Comparison of ENCODE assay signal across 24 cellular contexts in the genomic region with DNA sequence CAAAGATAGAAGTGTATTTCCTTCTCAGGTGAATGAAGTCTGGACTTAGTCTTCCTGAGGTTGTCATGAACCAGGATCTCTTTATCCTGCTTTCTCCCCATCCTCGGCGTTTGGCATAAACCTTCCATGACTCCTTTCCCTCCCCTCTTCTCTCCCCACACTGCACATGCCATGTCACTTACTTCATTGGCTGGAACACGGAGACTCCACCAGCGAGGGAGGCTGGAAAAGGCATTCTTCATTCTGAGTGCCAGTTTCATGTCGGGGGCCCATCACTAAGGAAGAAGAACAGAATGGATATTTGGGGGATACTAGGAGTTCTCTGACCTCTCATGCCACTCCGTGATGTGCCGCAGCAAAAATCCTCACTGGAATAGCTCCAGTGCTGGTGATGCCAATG.
DNase-seq lines count a peak whose midpoint lies in the region; ATAC-seq and TF ChIP-seq lines count a peak whose summit lies in the region.
"Had no signal": no experiment of that assay in that cellular context is flagged by ENCODE, and none has a peak within 500 bp of the region (broad histone marks: within the 10 kb centered on the region; RNA-seq: fewer than 3 reads in every experiment).

No MANE protein-coding gene starts in this region.

- no peaks in the 10 kb centered on the region for H3K79me2 ChIP-seq in GM23248 (ENCODE audit: insufficient read depth)
- no peaks in the 10 kb centered on the region for H3K79me2 ChIP-seq in osteoblast (ENCODE audit: insufficient read depth, low read length)
- H3K79me2 ChIP-seq: hepatocyte had no signal

- H3K4me3 ChIP-seq in GM23248, result peak overlapping the region; percentile 9; the same call in 1 of the 2 replicates
- no peak overlapping the region for H3K4me3 ChIP-seq in osteoblast (ENCODE audit: insufficient read depth, low read length)
- H3K4me3 ChIP-seq in H7 (ENCODE audit: insufficient read depth, low read depth, low read length), result no peak overlapping the region
- H3K4me3 ChIP-seq: hepatocyte, upper lobe of right lung had no signal

- H3K4me1 ChIP-seq in GM23248 (ENCODE audit: insufficient read depth) (peaks cover 31% of the 10 kb centered on the region), osteoblast (ENCODE audit: insufficient read depth, low read length) (peaks cover 4% of the 10 kb centered on the region)
- H3K4me1 ChIP-seq: upper lobe of right lung had no signal

- no peaks in the 10 kb centered on the region for H3K36me3 ChIP-seq in GM23248 (ENCODE audit: low read depth)
- no peaks in the 10 kb centered on the region for H3K36me3 ChIP-seq in osteoblast (ENCODE audit: insufficient read depth, low read length)
- H3K36me3 ChIP-seq in H7 (replicated peaks; ENCODE audit: control insufficient read depth, insufficient read depth, low read length), result no peaks in the 10 kb centered on the region
- H3K36me3 ChIP-seq: upper lobe of right lung, WERI-Rb-1 had no signal

- H3K9ac ChIP-seq in GM23248, result peak overlapping the region; percentile 12; the same call in 1 of the 2 replicates

- H3K9me3 ChIP-seq in GM23248 (ENCODE audit: low read depth) (no peaks in the 10 kb centered on the region), osteoblast (ENCODE audit: low read depth, low read length) (no peaks in the 10 kb centered on the region)
- H3K9me3 ChIP-seq: Caco-2, upper lobe of right lung had no signal

- no peaks in the 10 kb centered on the region for H4K20me1 ChIP-seq in GM23248 (ENCODE audit: insufficient read depth)
- H4K20me1 ChIP-seq in osteoblast (ENCODE audit: insufficient read depth, low read length), result no peaks in the 10 kb centered on the region

- H3K4me2 ChIP-seq in GM23248 (ENCODE audit: unreplicated experiment), result peak overlapping the region; percentile 38
- H3K4me2 ChIP-seq in osteoblast (ENCODE audit: insufficient read depth, low read length), result no peak overlapping the region
- H3K4me2 ChIP-seq: hepatocyte had no signal

- ATAC-seq in GM21825 (IDR thresholded peaks at IDR 0.05; ENCODE audit: unreplicated experiment) (no peak), GM21576 (IDR thresholded peaks at IDR 0.05; ENCODE audit: unreplicated experiment) (no peak)
- ATAC-seq: left colon; naive thymus-derived CD4-positive, alpha-beta T cell; right cardiac atrium; upper lobe of right lung had no signal

- H3F3A ChIP-seq in GM23248 (ENCODE audit: insufficient read depth), result peaks cover 26% of the 10 kb centered on the region

- H3K27ac ChIP-seq in GM23248 (peak overlapping the region; percentile 50), osteoblast (ENCODE audit: low read depth, low read length) (no peak overlapping the region)
- H3K27ac ChIP-seq: hepatocyte, upper lobe of right lung, WERI-Rb-1 had no signal

- DNase-seq in AG08396 (ENCODE audit: low spot score) (peak; percentile 41), GM23248 (peak; percentile 79), amniotic stem cell (lab: John Stamatoyannopoulos, UW) (peak; percentile 15), osteoblast (ENCODE audit: insufficient read length, low spot score, missing footprints) (no peak), H7 (no peak), putamen (ENCODE audit: low spot score) (no peak)
- DNase-seq: activated CD4-positive, alpha-beta T cell treated with anti-CD3 and anti-CD28 coated beads, Interleukin-2, amount 50 U/mL, for 1 hour; C1 segment of cervical spinal cord; Caco-2; DND-41; foreskin melanocyte; left colon; naive thymus-derived CD4-positive, alpha-beta T cell; NCI-H1092 treated with DMSO at 0.1 percent for 48 hours; NCI-H2029 treated with DMSO at 0.1 percent for 48 hours; NCI-H2227 treated with DMSO at 0.1 percent for 48 hours; NCI-H69; occipital lobe; right cardiac atrium; upper lobe of right lung; WERI-Rb-1 had no signal

- H2AFZ ChIP-seq in GM23248 (peak overlapping the region; percentile 80), osteoblast (ENCODE audit: low read length) (peak overlapping the region; percentile 17)
- H2AFZ ChIP-seq: hepatocyte had no signal

- TF ChIP-seq CTCF in osteoblast (IDR thresholded peaks at IDR 0.05; ENCODE audit: extremely low read depth, low read depth, low read length), result no peak

- 9 to 10% methylated on average over 7 of the region's 7 CpGs for WGBS in GM23248 (ENCODE audit: low coverage in 1 of 2, low lambda C conversion rate in 2 of 2, missing lambda C conversion rate in 2 of 2), 2 experiments

- H3K27me3 ChIP-seq in GM23248 (replicated peaks; ENCODE audit: insufficient read depth) (no peaks in the 10 kb centered on the region), osteoblast (ENCODE audit: insufficient read depth, low read length) (no peaks in the 10 kb centered on the region), H7 (ENCODE audit: control insufficient read depth, insufficient read depth, low read length) (no peaks in the 10 kb centered on the region)
- H3K27me3 ChIP-seq: hepatocyte, upper lobe of right lung had no signal

- in situ Hi-C loops in GM23248 (cut with MboI), result no loop called here

- H3K9me2 ChIP-seq in GM23248 (ENCODE audit: insufficient read depth), result no peaks in the 10 kb centered on the region

Comparison
In these comparisons a context has a peak if more than half of its experiments do, and no peak if none do; other contexts are left out.
1. DNase-seq: peak in AG08396 (single experiment), GM23248 (single experiment) and amniotic stem cell (single experiment); none in osteoblast (single experiment), H7 (single experiment) and putamen (single experiment).